Comparison of ENCODE assay signal across 13 cellular contexts in genomic region chr20:235891-236290, GRCh38. TPM values are rescaled to one million over a fixed set of nuclear protein-coding genes. Genes with fewer than 3 reads are reported as not detected.
A peak's percentile ranks its signal among the peaks of the same experiment; 100 is the strongest.
DNase-seq lines count a peak whose midpoint lies in the region; ATAC-seq and TF ChIP-seq lines count a peak whose summit lies in the region.
"Had no signal": no experiment of that assay in that cellular context is flagged by ENCODE, and none has a peak within 500 bp of the region (broad histone marks: within the 10 kb centered on the region; RNA-seq: fewer than 3 reads in every experiment).

No MANE protein-coding gene starts in this region.

- TF ChIP-seq CTCF in AG09319 (IDR thresholded peaks at IDR 0.05; ENCODE audit: low read depth, low read length) (peak; percentile 14), HFF-Myc (IDR thresholded peaks at IDR 0.05; ENCODE audit: low read depth, low read length, missing control alignments) (peak; percentile 16)

- no peak overlapping the region for H3K9ac ChIP-seq in adipocyte (ENCODE audit: low read length)

- H3K4me1 ChIP-seq in adipocyte (ENCODE audit: control insufficient read depth, insufficient read depth, low read length): peaks cover 10% of the 10 kb centered on the region
- H3K4me1 ChIP-seq: body of pancreas, Caco-2, HAP-1 had no signal

- intact Hi-C loops in left ventricle myocardium superior (cut with micrococcal nuclease): no loop called here

- H3K27me3 ChIP-seq in adipocyte (replicated peaks; ENCODE audit: control insufficient read depth, insufficient read depth, low read length): no peaks in the 10 kb centered on the region
- H3K27me3 ChIP-seq: body of pancreas had no signal

- H3K4me3 ChIP-seq in HFF-Myc (replicated peaks; ENCODE audit: low read depth, low read length) (no peak overlapping the region), adipocyte (ENCODE audit: low read length) (no peak overlapping the region)
- H3K4me3 ChIP-seq: body of pancreas, HAP-1 had no signal

- no peaks in the 10 kb centered on the region for H3K9me3 ChIP-seq in adipocyte (ENCODE audit: control insufficient read depth, low read length)
- H3K9me3 ChIP-seq: body of pancreas, Caco-2, HAP-1 had no signal

- ATAC-seq in left ventricle myocardium superior (peak; percentile 70), HG03108 (IDR thresholded peaks at IDR 0.05; ENCODE audit: unreplicated experiment) (no peak), GM21717 (IDR thresholded peaks at IDR 0.05; ENCODE audit: unreplicated experiment) (no peak)
- ATAC-seq: activated CD8-positive, alpha-beta T cell treated with anti-CD3 and anti-CD28 coated beads for 36 hours; body of pancreas had no signal

- H3K36me3 ChIP-seq in adipocyte (ENCODE audit: control insufficient read depth, insufficient read depth, low read length, severe bottlenecking): no peaks in the 10 kb centered on the region
- H3K36me3 ChIP-seq: HAP-1 had no signal

- DNase-seq in AG09319 (ENCODE audit: extremely low read depth, low read depth) (no peak), HFF-Myc (ENCODE audit: extremely low read depth, low read depth) (no peak), adipocyte (ENCODE audit: low read depth) (peak; percentile 73), left ventricle myocardium superior (peak; percentile 41), HK-2 (ENCODE audit: unreplicated experiment) (no peak)
- DNase-seq in activated CD4-positive, alpha-beta T cell treated with anti-CD3 and anti-CD28 coated beads for 48 hours: no peak
- DNase-seq: activated CD8-positive, alpha-beta T cell treated with anti-CD3 and anti-CD28 coated beads for 36 hours had no signal

RNA-seq across cellular contexts. Expression of gene DEFB129, which starts 8.8 kb away (rescaled TPM):
- not detected for total RNA-seq in left ventricle myocardium superior
- total RNA-seq: activated CD8-positive, alpha-beta T cell treated with anti-CD3 and anti-CD28 coated beads for 36 hours; body of pancreas; Caco-2; ureter had no signal

RNA-seq across cellular contexts. Expression of gene DEFB132, which starts 21.6 kb away (rescaled TPM):
- not detected for total RNA-seq in left ventricle myocardium superior
- total RNA-seq: activated CD8-positive, alpha-beta T cell treated with anti-CD3 and anti-CD28 coated beads for 36 hours; body of pancreas; Caco-2; ureter had no signal

RNA-seq across cellular contexts. Expression of gene DEFB128, which starts 46.4 kb away (rescaled TPM):
- total RNA-seq in left ventricle myocardium superior: not detected
- total RNA-seq: activated CD8-positive, alpha-beta T cell treated with anti-CD3 and anti-CD28 coated beads for 36 hours; body of pancreas; Caco-2; ureter had no signal

RNA-seq across cellular contexts. Expression of gene C20orf96, which starts 54.7 kb away (rescaled TPM):
- total RNA-seq in left ventricle myocardium superior: 6.9 TPM

Comparison
In these comparisons a context has a peak if more than half of its experiments do, and no peak if none do; other contexts are left out.
1. DNase-seq: peak in adipocyte (single experiment) and left ventricle myocardium superior (single experiment); none in AG09319 (single experiment), HFF-Myc (single experiment), HK-2 (single experiment) and activated CD4-positive, alpha-beta T cell treated with anti-CD3 and anti-CD28 coated beads for 48 hours (single experiment).